In the genomic region with DNA sequence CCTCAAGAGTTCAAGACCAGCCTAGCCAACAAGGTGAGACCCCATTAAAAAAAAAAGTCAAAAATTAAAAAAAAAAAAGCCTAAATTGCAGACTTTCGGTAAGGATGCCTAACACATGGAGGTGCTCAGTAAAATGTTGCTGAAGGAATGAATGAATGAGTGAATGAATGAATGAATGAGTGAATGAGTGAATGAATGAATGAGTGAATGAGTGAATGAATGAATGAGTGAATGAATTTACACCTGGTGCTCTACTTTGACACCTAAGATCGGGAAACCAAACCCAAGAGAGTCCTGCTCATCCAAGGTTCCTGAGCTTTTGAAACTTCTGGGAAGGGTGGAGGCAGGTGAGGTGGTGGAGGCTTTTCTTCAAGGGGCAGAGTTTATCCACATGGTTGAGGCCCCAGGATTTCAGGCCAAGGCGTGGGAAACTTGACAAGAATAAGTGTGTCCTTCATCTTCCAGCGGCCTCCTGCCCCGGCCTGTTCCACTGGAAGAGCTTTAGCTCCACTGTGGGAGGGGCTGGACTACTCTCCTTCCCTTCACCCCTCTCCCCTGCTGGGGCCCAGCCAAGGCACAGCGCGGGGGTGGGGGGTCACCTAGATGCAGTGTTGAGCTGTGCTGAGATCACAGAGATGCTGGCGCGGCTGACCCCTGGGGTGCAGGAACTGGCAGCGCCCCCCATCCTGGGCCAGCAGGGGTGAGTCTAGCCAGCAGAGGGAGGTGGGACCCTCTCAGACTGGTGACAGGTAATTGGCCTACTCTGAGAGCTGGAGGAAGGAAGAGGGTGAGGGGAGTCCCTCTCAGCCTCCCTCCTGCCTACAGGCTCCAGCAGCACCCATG, we compare ENCODE assay signal across 18 cellular contexts.
"Had no signal": no experiment of that assay in that cellular context is flagged by ENCODE, and none has a peak within 500 bp of the region (broad histone marks: within the 10 kb centered on the region; RNA-seq: fewer than 3 reads in every experiment).

No MANE protein-coding gene starts in this region.

- H3K27ac ChIP-seq: dorsolateral prefrontal cortex, heart right ventricle, left ventricle myocardium inferior, lower lobe of right lung, sigmoid colon, skin epidermis, testis, tibial nerve had no signal

- H3K9me3 ChIP-seq: heart right ventricle, left ventricle myocardium inferior, lower lobe of right lung, sigmoid colon, testis, tibial nerve had no signal

- H3K4me1 ChIP-seq: heart right ventricle, left ventricle myocardium inferior, lower lobe of right lung, sigmoid colon, testis, tibial nerve had no signal

- H3K27ac Mint-ChIP-seq: naive B cell; stimulated activated naive CD8-positive, alpha-beta T cell treated with anti-CD3 and anti-CD28 coated beads, Interleukin-15, Interleukin-2, amounts not matched to agents 100 ng/mL and 50 ng/mL, for 24 hours had no signal

- DNase-seq: central memory CD4-positive, alpha-beta T cell; cortex of kidney; dorsolateral prefrontal cortex; effector CD8-positive, alpha-beta T cell; foreskin melanocyte; heart right ventricle; left ventricle myocardium inferior; lower lobe of right lung; mesenchymal stem cell; naive B cell; sigmoid colon; stimulated activated CD4-positive, alpha-beta T cell treated with anti-CD3 and anti-CD28 coated beads, Interleukin-12 subunit alpha, Interleukin-12 subunit beta, amount 100 ng/mL, for 4 hours; stimulated activated CD4-positive, alpha-beta T cell treated with anti-CD3 and anti-CD28 coated beads, Interleukin-2, amount 100 ng/mL, for 48 hours; testis had no signal

- H3K4me3 Mint-ChIP-seq: naive B cell; nephron; stimulated activated naive CD8-positive, alpha-beta T cell treated with anti-CD3 and anti-CD28 coated beads, Interleukin-15, Interleukin-2, amounts not matched to agents 100 ng/mL and 50 ng/mL, for 24 hours had no signal

- H3K36me3 Mint-ChIP-seq: naive B cell had no signal

- H3K4me1 Mint-ChIP-seq: naive B cell had no signal

- H3K36me3 ChIP-seq: heart right ventricle, left ventricle myocardium inferior, lower lobe of right lung, sigmoid colon, tibial nerve had no signal

- H3K4me3 ChIP-seq: dorsolateral prefrontal cortex, heart right ventricle, left ventricle myocardium inferior, lower lobe of right lung, sigmoid colon, skin epidermis, testis, tibial nerve had no signal

- H3K9me3 Mint-ChIP-seq: naive B cell; nephron; stimulated activated naive CD8-positive, alpha-beta T cell treated with anti-CD3 and anti-CD28 coated beads, Interleukin-15, Interleukin-2, amounts not matched to agents 100 ng/mL and 50 ng/mL, for 24 hours had no signal

- H3K27me3 ChIP-seq: testis had no signal
